In the genomic region with DNA sequence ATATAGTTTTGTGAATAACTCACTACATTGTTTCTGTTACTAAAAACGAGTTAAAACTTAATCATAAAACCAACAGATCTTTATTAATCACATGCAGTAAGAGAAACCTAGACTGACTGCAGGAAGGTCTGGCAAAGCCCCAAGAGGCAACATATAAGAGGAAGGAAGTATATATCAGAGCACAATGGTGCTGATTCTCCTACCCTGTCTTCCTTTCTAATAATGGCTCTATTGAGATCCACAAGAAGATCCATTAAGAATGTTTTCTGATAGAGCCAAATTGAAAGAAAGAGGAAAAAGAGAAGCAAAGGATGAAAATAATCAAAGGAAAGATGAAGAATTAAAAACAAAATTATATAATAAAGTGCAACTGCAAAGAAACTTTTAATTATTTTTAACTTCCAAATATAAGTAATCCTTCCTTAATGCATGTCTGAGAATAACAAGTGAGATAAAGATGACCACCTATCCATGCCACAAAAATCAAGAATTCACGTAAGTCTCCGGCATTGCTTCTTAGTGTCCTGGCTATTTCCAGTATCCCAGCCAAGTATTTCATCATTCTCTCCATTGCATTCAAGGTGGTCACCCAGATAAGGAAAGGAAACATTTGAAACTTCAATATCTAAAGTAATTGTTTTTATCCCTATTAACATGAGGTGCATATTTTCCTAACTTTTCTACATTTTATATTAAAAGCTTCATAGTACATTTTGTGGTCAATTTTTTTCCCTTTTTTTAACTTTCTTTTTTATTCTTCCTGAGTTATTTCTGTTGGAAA, we compare ENCODE assay signal across 1 cellular context.
TF ChIP-seq lines count a peak whose summit lies in the region.

No MANE protein-coding gene starts in this region.

TF ChIP-seq in K562, 482 proteins besides CTCF, POLR2A, EP300 and RAD21 (continues in another document):
- TF ChIP-seq POLR2AphosphoS5 (IDR thresholded peaks at IDR 0.05; ENCODE audit: control insufficient read depth, insufficient read depth, low read depth, low read length) (peak; percentile 68; the same call in 1 of the 2 replicates), MYC (IDR thresholded peaks at IDR 0.05; ENCODE audit: low read depth, low read length) (peak; percentile 48; the same call in 1 of the 2 replicates), MYC (CRISPR knock-in tag; IDR thresholded peaks at IDR 0.05; ENCODE audit: borderline replicate concordance, low read depth) (no peak), KLF16 (IDR thresholded peaks at IDR 0.05) (0 out of 2 replicates have a peak, but pooled peaks have one; percentile 29), XRCC4 (IDR thresholded peaks at IDR 0.05; ENCODE audit: extremely low read depth, insufficient read depth, insufficient read length) (no peak), TCF3 (CRISPR knock-in tag; IDR thresholded peaks at IDR 0.05) (peak; percentile 91), LEF1 (IDR thresholded peaks at IDR 0.05) (peak; percentile 94), ARID1B (IDR thresholded peaks at IDR 0.05) (peak; percentile 97), ZNF24 (IDR thresholded peaks at IDR 0.05) (peak; percentile 54), CEBPG (CRISPR knock-in tag; IDR thresholded peaks at IDR 0.05) (peak; percentile 89), CEBPG (tag; conservative IDR thresholded peaks at IDR 0.05 in 1 of 2, IDR thresholded peaks at IDR 0.05 in 1 of 2) (peak; percentile 88 to 96), SOX6 (IDR thresholded peaks at IDR 0.05) (peak; percentile 86), SMARCE1 (IDR thresholded peaks at IDR 0.05) (peak; percentile 93), ZNF445 (CRISPR knock-in tag; IDR thresholded peaks at IDR 0.05; ENCODE audit: low read depth) (no peak), MBD2 (IDR thresholded peaks at IDR 0.05; ENCODE audit: borderline replicate concordance, low read depth) (no peak), NCOR1 (IDR thresholded peaks at IDR 0.05) (peak; percentile 79), KDM1A (IDR thresholded peaks at IDR 0.05) (peak in 1 of 2 experiments; percentile 39; a peak in 1 of 4 replicates), ATF7 (IDR thresholded peaks at IDR 0.05) (peak; percentile 88), PML (IDR thresholded peaks at IDR 0.05; ENCODE audit: low read length) (peak; percentile 75; the same call in 1 of the 2 replicates), ZFP1 (CRISPR knock-in tag; IDR thresholded peaks at IDR 0.05) (no peak), PBX2 (CRISPR knock-in tag; IDR thresholded peaks at IDR 0.05; ENCODE audit: low read depth) (no peak), PBX2 (tag; conservative IDR thresholded peaks at IDR 0.05; ENCODE audit: low read depth) (0 out of 2 replicates have a peak, but pooled peaks have one; percentile 31), NBN (IDR thresholded peaks at IDR 0.05; ENCODE audit: low read depth) (0 out of 2 replicates have a peak, but pooled peaks have one; percentile 37), MAFF (IDR thresholded peaks at IDR 0.05; ENCODE audit: low read length) (no peak), POLR2H (tag; IDR thresholded peaks at IDR 0.05; ENCODE audit: low read depth) (peak; percentile 31), ILK (tag; IDR thresholded peaks at IDR 0.05; ENCODE audit: borderline replicate concordance, low read depth) (no peak), STAT5A (IDR thresholded peaks at IDR 0.05; ENCODE audit: borderline replicate concordance, low read length) (peak; percentile 70; the same call in 1 of the 2 replicates), RBFOX2 (IDR thresholded peaks at IDR 0.05; ENCODE audit: low read depth, low read length) (peak; percentile 37; the same call in 1 of the 2 replicates), PHB2 (IDR thresholded peaks at IDR 0.05; ENCODE audit: low read depth) (no peak), FOSL1 (tag; conservative IDR thresholded peaks at IDR 0.05) (peak; percentile 53; the same call in 1 of the 2 replicates), CTBP1 (IDR thresholded peaks at IDR 0.05; ENCODE audit: borderline replicate concordance) (no peak), ZBTB40 (IDR thresholded peaks at IDR 0.05) (peak; percentile 40; the same call in 1 of the 2 replicates), ZBTB40 (CRISPR knock-in tag; IDR thresholded peaks at IDR 0.05) (no peak), CREM (IDR thresholded peaks at IDR 0.05; ENCODE audit: low read depth) (0 out of 2 replicates have a peak, but pooled peaks have one; percentile 11), DMBX1 (CRISPR knock-in tag; IDR thresholded peaks at IDR 0.05; ENCODE audit: borderline replicate concordance) (no peak), TEAD4 (IDR thresholded peaks at IDR 0.05; ENCODE audit: low read length) (peak; percentile 93), TEAD4 (CRISPR knock-in tag; IDR thresholded peaks at IDR 0.05; ENCODE audit: borderline replicate concordance) (no peak), GATA2 (CRISPR knock-in tag; IDR thresholded peaks at IDR 0.05) (peak; percentile 47; the same call in 1 of the 2 replicates), NFATC3 (IDR thresholded peaks at IDR 0.05) (peak; percentile 77; the same call in 1 of the 2 replicates), CCNT2 (IDR thresholded peaks at IDR 0.05; ENCODE audit: borderline replicate concordance, extremely low read depth, insufficient read length, low read depth, low read length) (peak; percentile 71)
- TF ChIP-seq, protein P1, sequence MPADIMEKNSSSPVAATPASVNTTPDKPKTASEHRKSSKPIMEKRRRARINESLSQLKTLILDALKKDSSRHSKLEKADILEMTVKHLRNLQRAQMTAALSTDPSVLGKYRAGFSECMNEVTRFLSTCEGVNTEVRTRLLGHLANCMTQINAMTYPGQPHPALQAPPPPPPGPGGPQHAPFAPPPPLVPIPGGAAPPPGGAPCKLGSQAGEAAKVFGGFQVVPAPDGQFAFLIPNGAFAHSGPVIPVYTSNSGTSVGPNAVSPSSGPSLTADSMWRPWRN (IDR thresholded peaks at IDR 0.05; ENCODE audit: low read depth), result peak; percentile 46; the same call in 1 of the 2 replicates
- TF ChIP-seq, protein P2, sequence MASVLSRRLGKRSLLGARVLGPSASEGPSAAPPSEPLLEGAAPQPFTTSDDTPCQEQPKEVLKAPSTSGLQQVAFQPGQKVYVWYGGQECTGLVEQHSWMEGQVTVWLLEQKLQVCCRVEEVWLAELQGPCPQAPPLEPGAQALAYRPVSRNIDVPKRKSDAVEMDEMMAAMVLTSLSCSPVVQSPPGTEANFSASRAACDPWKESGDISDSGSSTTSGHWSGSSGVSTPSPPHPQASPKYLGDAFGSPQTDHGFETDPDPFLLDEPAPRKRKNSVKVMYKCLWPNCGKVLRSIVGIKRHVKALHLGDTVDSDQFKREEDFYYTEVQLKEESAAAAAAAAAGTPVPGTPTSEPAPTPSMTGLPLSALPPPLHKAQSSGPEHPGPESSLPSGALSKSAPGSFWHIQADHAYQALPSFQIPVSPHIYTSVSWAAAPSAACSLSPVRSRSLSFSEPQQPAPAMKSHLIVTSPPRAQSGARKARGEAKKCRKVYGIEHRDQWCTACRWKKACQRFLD (CRISPR knock-in tag; IDR thresholded peaks at IDR 0.05), result peak; percentile 41; the same call in 1 of the 2 replicates
- TF ChIP-seq, protein P3, sequence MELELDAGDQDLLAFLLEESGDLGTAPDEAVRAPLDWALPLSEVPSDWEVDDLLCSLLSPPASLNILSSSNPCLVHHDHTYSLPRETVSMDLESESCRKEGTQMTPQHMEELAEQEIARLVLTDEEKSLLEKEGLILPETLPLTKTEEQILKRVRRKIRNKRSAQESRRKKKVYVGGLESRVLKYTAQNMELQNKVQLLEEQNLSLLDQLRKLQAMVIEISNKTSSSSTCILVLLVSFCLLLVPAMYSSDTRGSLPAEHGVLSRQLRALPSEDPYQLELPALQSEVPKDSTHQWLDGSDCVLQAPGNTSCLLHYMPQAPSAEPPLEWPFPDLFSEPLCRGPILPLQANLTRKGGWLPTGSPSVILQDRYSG (tag; conservative IDR thresholded peaks at IDR 0.05; ENCODE audit: low read depth), result no peak
- TF ChIP-seq, protein P4, sequence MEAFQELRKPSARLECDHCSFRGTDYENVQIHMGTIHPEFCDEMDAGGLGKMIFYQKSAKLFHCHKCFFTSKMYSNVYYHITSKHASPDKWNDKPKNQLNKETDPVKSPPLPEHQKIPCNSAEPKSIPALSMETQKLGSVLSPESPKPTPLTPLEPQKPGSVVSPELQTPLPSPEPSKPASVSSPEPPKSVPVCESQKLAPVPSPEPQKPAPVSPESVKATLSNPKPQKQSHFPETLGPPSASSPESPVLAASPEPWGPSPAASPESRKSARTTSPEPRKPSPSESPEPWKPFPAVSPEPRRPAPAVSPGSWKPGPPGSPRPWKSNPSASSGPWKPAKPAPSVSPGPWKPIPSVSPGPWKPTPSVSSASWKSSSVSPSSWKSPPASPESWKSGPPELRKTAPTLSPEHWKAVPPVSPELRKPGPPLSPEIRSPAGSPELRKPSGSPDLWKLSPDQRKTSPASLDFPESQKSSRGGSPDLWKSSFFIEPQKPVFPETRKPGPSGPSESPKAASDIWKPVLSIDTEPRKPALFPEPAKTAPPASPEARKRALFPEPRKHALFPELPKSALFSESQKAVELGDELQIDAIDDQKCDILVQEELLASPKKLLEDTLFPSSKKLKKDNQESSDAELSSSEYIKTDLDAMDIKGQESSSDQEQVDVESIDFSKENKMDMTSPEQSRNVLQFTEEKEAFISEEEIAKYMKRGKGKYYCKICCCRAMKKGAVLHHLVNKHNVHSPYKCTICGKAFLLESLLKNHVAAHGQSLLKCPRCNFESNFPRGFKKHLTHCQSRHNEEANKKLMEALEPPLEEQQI (IDR thresholded peaks at IDR 0.05), result peak; percentile 76; the same call in 1 of the 2 replicates
